15 cellular contexts compared by ENCODE assay signal in genomic region chr11:45798793-45799441, GRCh38. TPM values are rescaled to one million over a fixed set of nuclear protein-coding genes. Genes with fewer than 3 reads are reported as not detected.
A peak's percentile ranks its signal among the peaks of the same experiment; 100 is the strongest.
DNase-seq lines count a peak whose midpoint lies in the region; ATAC-seq and TF ChIP-seq lines count a peak whose summit lies in the region.
"Had no signal": no experiment of that assay in that cellular context is flagged by ENCODE, and none has a peak within 500 bp of the region (broad histone marks: within the 10 kb centered on the region; RNA-seq: fewer than 3 reads in every experiment).

No MANE protein-coding gene starts in this region.

- WGBS in esophagus squamous epithelium, 2 donors, result 78 to 80% methylated on average over 9 to 10 of the region's 10 CpGs

- no peak overlapping the region for H3K9ac ChIP-seq in BLaER1

- H3K4me2 ChIP-seq in BLaER1, result 0 out of 2 replicates have a peak overlapping the region, but pooled peaks have one; percentile 5

- DNase-seq in Kasumi-1 (lab: John Stamatoyannopoulos, UW) (peak; percentile 99 to 100), NOMO-1 treated with DMSO at 0.1 percent for 48 hours (lab: John Stamatoyannopoulos, UW; ENCODE audit: unreplicated experiment) (peak; percentile 51), left lung (peak in 1 of 2 donors; percentile 60), esophagus squamous epithelium (lab: John Stamatoyannopoulos, UW) (no peak), ACHN (no peak)
- no peak for DNase-seq in activated naive CD4-positive, alpha-beta T cell treated with Interleukin-2 at 50 U/mL for 16 hours
- no peak for DNase-seq in stimulated activated CD4-positive, alpha-beta T cell treated with anti-CD3 and anti-CD28 coated beads, Interleukin-2, amount 100 ng/mL, for 48 hours
- DNase-seq: activated CD4-positive, alpha-beta T cell treated with anti-CD3 and anti-CD28 coated beads, Interleukin-2, amount 50 U/mL, for 1 hour; cerebellar nuclear complex; midbrain; PC-3; stimulated activated CD4-positive, alpha-beta T cell treated with anti-CD3 and anti-CD28 coated beads, Interleukin-2, amount 100 ng/mL, for 24 hours; stimulated activated naive B cell treated with anti-CD40 and anti-IgM and Interleukin-4, amounts not matched to agents 10 μg/mL and 1 μg/mL and 100 μg/mL, for 72 hours had no signal

- peak; percentile 72 for ATAC-seq in left lung
- ATAC-seq: PC-3; stimulated activated naive B cell treated with anti-CD40 and anti-IgM and Interleukin-4, amounts not matched to agents 10 μg/mL and 1 μg/mL and 100 μg/mL, for 72 hours had no signal

- H4K20me1 ChIP-seq in BLaER1, result no peaks in the 10 kb centered on the region

- H3K27me3 ChIP-seq in BLaER1 (no peaks in the 10 kb centered on the region), left lung (no peaks in the 10 kb centered on the region), esophagus squamous epithelium (no peaks in the 10 kb centered on the region)

- no peak for TF ChIP-seq CTCF in left lung (IDR thresholded peaks at IDR 0.05)
- no peak for TF ChIP-seq CTCF in esophagus squamous epithelium (IDR thresholded peaks at IDR 0.05)

- H3K4me3 ChIP-seq in BLaER1, result no peak overlapping the region
- H3K4me3 ChIP-seq in left lung, result no peak overlapping the region
- no peak overlapping the region for H3K4me3 ChIP-seq in esophagus squamous epithelium

- H3K4me1 ChIP-seq in BLaER1 (peaks cover 3% of the 10 kb centered on the region), left lung (peaks cover 6 to 16% of the 10 kb centered on the region in 2 donors), esophagus squamous epithelium (peaks cover 7 to 26% (median 8%) of the 10 kb centered on the region in 3 donors)

- no peaks in the 10 kb centered on the region for H3K36me3 ChIP-seq in BLaER1
- no peaks in the 10 kb centered on the region for H3K36me3 ChIP-seq in left lung
- no peaks in the 10 kb centered on the region for H3K36me3 ChIP-seq in esophagus squamous epithelium

- TF ChIP-seq POLR2A in esophagus squamous epithelium (IDR thresholded peaks at IDR 0.05), result no peak

- H3K27ac ChIP-seq in BLaER1 (no peak overlapping the region), left lung (peak overlapping the region; percentile 53 to 67), esophagus squamous epithelium (peak overlapping the region in 1 of 4 donors; percentile 72)
- H3K27ac ChIP-seq: epithelial cell of prostate had no signal

- H3K9me3 ChIP-seq in BLaER1 (peaks cover 10% of the 10 kb centered on the region; the same call in 1 of the 2 replicates), left lung (no peaks in the 10 kb centered on the region), esophagus squamous epithelium (no peaks in the 10 kb centered on the region)

- in situ Hi-C loops in ACHN (cut with HindIII; ENCODE audit: low pct_ligation_motif_present, low pct_unique_long_range_greater_than_20kb, low sequenced_read_pairs), result no loop called here

- intact Hi-C loops in left lung (cut with DNase I), result no loop called here
- intact Hi-C loops in esophagus squamous epithelium (cut with DNase I), result no loop called here

RNA-seq across cellular contexts. Expression of gene SLC35C1, which starts 6.0 kb away (rescaled TPM):
- total RNA-seq in left lung, result 10 to 100 TPM; 25.5 to 30.7 TPM
- 10 to 100 TPM; 23.6 to 68.6 (median 28.2) TPM for total RNA-seq in esophagus squamous epithelium

RNA-seq across cellular contexts. Expression of gene CRY2, which starts 48.4 kb away (rescaled TPM):
- total RNA-seq in left lung (10 to 100 TPM; 32.7 to 42.3 TPM), esophagus squamous epithelium (10 to 100 TPM in 3 of 4 donors, 1 to 10 TPM in 1; 5.6 to 21.0 (median 13.4) TPM)

Comparison
In these comparisons a context has a peak if more than half of its experiments do, and no peak if none do; other contexts are left out.
1. DNase-seq: peak in Kasumi-1 (2 of 2) and NOMO-1 treated with DMSO at 0.1 percent for 48 hours (single experiment); none in esophagus squamous epithelium (single experiment), activated naive CD4-positive, alpha-beta T cell treated with Interleukin-2 at 50 U/mL for 16 hours (single experiment), ACHN (single experiment) and stimulated activated CD4-positive, alpha-beta T cell treated with anti-CD3 and anti-CD28 coated beads, Interleukin-2, amount 100 ng/mL, for 48 hours (0 of 2).